Comparison of ENCODE assay signal across 1 cellular context in genomic region chr7:70392282-70392681, GRCh38.
TF ChIP-seq lines count a peak whose summit lies in the region.

No MANE protein-coding gene starts in this region.

TF ChIP-seq in GM23338, 12 proteins besides CTCF, POLR2A, EP300 and RAD21 (continued from another document):
- no peak for TF ChIP-seq ZNF462 (CRISPR knock-in tag; IDR thresholded peaks at IDR 0.05)
- TF ChIP-seq CREB1 (CRISPR knock-in tag; IDR thresholded peaks at IDR 0.05; ENCODE audit: low read depth) = no peak
- no peak for TF ChIP-seq EZH2 (IDR thresholded peaks at IDR 0.05; ENCODE audit: low read depth, unreplicated experiment)
- TF ChIP-seq ZNF114 (CRISPR knock-in tag; IDR thresholded peaks at IDR 0.05) = no peak
- TF ChIP-seq REST (IDR thresholded peaks at IDR 0.05; ENCODE audit: unreplicated experiment) = no peak
- TF ChIP-seq POLR2AphosphoS5 (IDR thresholded peaks at IDR 0.05; ENCODE audit: low read depth) = no peak
- no peak for TF ChIP-seq STAT1 (IDR thresholded peaks at IDR 0.05; ENCODE audit: unreplicated experiment)
- TF ChIP-seq NANOG (IDR thresholded peaks at IDR 0.05; ENCODE audit: borderline replicate concordance) = no peak
- no peak for TF ChIP-seq ZNF331 (CRISPR knock-in tag; IDR thresholded peaks at IDR 0.05; ENCODE audit: low read depth)
- no peak for TF ChIP-seq ETS1 (IDR thresholded peaks at IDR 0.05)
- no peak for TF ChIP-seq JUNB (IDR thresholded peaks at IDR 0.05; ENCODE audit: unreplicated experiment)
TF ChIP-seq in GM23338: peak in this region for 0.
